Comparison of ENCODE assay signal across 1 cellular context in genomic region chr20:37178839-37179670, GRCh38.
TF ChIP-seq lines count a peak whose summit lies in the region.

MROH8 (minus strand) TSS chr20:37179548.
RPN2 (plus strand) TSS chr20:37179330; CDS start chr20:37179357, 27 bp downstream.

TF ChIP-seq in HEK293, 187 proteins besides CTCF, POLR2A, EP300 and RAD21 (continued from another document):
- TF ChIP-seq ZNF398 (tag by site-specific recombination; IDR thresholded peaks at IDR 0.05) (no peak), ZNF664 (tag by site-specific recombination; IDR thresholded peaks at IDR 0.05) (no peak), ZFP37 (tag by site-specific recombination; IDR thresholded peaks at IDR 0.05) (0 out of 2 replicates have a peak, but pooled peaks have one; percentile 1), ZFP3 (tag by site-specific recombination; IDR thresholded peaks at IDR 0.05; ENCODE audit: low read depth) (no peak), ZNF677 (tag by site-specific recombination; IDR thresholded peaks at IDR 0.05) (no peak), ZSCAN5A (tag by site-specific recombination; IDR thresholded peaks at IDR 0.05) (peak; percentile 68; the same call in 1 of the 2 replicates), ZBTB1 (tag by site-specific recombination; IDR thresholded peaks at IDR 0.05) (no peak), ZNF704 (tag by site-specific recombination; IDR thresholded peaks at IDR 0.05) (no peak), ZNF121 (tag by site-specific recombination; IDR thresholded peaks at IDR 0.05) (no peak), ZNF530 (tag by site-specific recombination; IDR thresholded peaks at IDR 0.05; ENCODE audit: low read depth) (no peak), ZNF391 (tag by site-specific recombination; IDR thresholded peaks at IDR 0.05; ENCODE audit: borderline replicate concordance, low read depth) (no peak; the same call in 1 of the 2 replicates), YY1 (tag by site-specific recombination; IDR thresholded peaks at IDR 0.05) (peak; percentile 69), TRIM28 (IDR thresholded peaks at IDR 0.05; ENCODE audit: borderline replicate concordance, low read length) (no peak), ZBTB10 (tag by site-specific recombination; IDR thresholded peaks at IDR 0.05) (no peak), REPIN1 (tag by site-specific recombination; IDR thresholded peaks at IDR 0.05; ENCODE audit: low read depth) (no peak), ZNF184 (tag by site-specific recombination; IDR thresholded peaks at IDR 0.05) (no peak), ZIC2 (tag by site-specific recombination; IDR thresholded peaks at IDR 0.05) (no peak), ZNF654 (tag by site-specific recombination; IDR thresholded peaks at IDR 0.05; ENCODE audit: low read depth) (no peak), ZFHX2 (tag by site-specific recombination; conservative IDR thresholded peaks at IDR 0.05) (no peak; the same call in 1 of the 2 replicates), ZNF132 (tag by site-specific recombination; IDR thresholded peaks at IDR 0.05; ENCODE audit: borderline replicate concordance) (no peak), TSHZ1 (tag by site-specific recombination; IDR thresholded peaks at IDR 0.05; ENCODE audit: borderline replicate concordance) (no peak), ZNF26 (tag by site-specific recombination; IDR thresholded peaks at IDR 0.05) (no peak), RBAK (tag by site-specific recombination; IDR thresholded peaks at IDR 0.05) (no peak), KLF7 (tag by site-specific recombination; IDR thresholded peaks at IDR 0.05; ENCODE audit: borderline replicate concordance) (0 out of 2 replicates have a peak, but pooled peaks have one; percentile 9), ZNF549 (tag by site-specific recombination; IDR thresholded peaks at IDR 0.05) (no peak), ZNF280D (tag by site-specific recombination; IDR thresholded peaks at IDR 0.05) (no peak), ZNF341 (tag by site-specific recombination; IDR thresholded peaks at IDR 0.05; ENCODE audit: low read depth) (peak; percentile 92), ZNF548 (tag by site-specific recombination; IDR thresholded peaks at IDR 0.05) (no peak), ZNF2 (tag by site-specific recombination; IDR thresholded peaks at IDR 0.05) (peak; percentile 31; the same call in 1 of the 2 replicates), ZNF514 (tag by site-specific recombination; IDR thresholded peaks at IDR 0.05) (no peak), ZBTB8A (tag by site-specific recombination; IDR thresholded peaks at IDR 0.05) (peak; percentile 48), ZNF10 (tag by site-specific recombination; IDR thresholded peaks at IDR 0.05) (no peak), ZNF16 (tag by site-specific recombination; IDR thresholded peaks at IDR 0.05; ENCODE audit: low read depth) (no peak), ZNF585B (tag by site-specific recombination; IDR thresholded peaks at IDR 0.05) (no peak), ZNF639 (tag by site-specific recombination; IDR thresholded peaks at IDR 0.05) (peak; percentile 72), ZNF140 (tag by site-specific recombination; IDR thresholded peaks at IDR 0.05) (no peak), INSM2 (tag by site-specific recombination; IDR thresholded peaks at IDR 0.05) (0 out of 2 replicates have a peak, but pooled peaks have one; percentile 35), ZNF362 (tag by site-specific recombination; IDR thresholded peaks at IDR 0.05) (peak; percentile 78), SCRT1 (tag by site-specific recombination; IDR thresholded peaks at IDR 0.05; ENCODE audit: borderline replicate concordance) (no peak)
